21 cellular contexts compared by ENCODE assay signal in the genomic region with DNA sequence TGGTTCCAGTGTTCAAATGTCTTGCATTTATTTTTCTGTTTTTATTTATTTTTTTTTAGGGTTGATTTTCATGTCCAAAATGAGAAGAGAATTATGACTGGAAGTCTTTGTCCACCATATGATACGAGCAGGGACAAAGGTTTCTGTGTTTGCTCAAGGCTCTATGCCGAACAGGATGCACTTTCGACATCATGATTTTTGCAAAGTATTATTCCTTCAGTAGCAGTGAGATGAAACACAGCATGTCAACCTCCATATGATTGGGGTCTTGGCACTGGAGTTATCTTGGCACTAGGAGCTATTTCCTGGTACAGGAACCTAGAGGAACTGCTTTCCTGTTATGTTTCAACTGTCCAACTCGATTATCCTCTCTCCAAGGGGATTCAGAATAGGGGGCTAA.
"Had no signal": no experiment of that assay in that cellular context is flagged by ENCODE, and none has a peak within 500 bp of the region (broad histone marks: within the 10 kb centered on the region; RNA-seq: fewer than 3 reads in every experiment).

No MANE protein-coding gene starts in this region.

- ATAC-seq: effector memory CD8-positive, alpha-beta T cell; heart right ventricle; left lobe of liver; natural killer cell treated with Interleukin-12 subunit alpha and Interleukin-12 subunit beta and Interleukin-15 and Interleukin-18, amount 100 ng/mL, for 72 hours; psoas muscle; sciatic nerve; stimulated activated naive B cell treated with anti-CD40 and anti-IgM and Interleukin-4, amounts not matched to agents 10 μg/mL and 1 μg/mL and 100 μg/mL, for 72 hours; stimulated activated naive CD8-positive, alpha-beta T cell treated with anti-CD3 and anti-CD28 coated beads, Interleukin-15, amount 100 ng/mL, for 72 hours; upper lobe of right lung had no signal

- H3K4me1 ChIP-seq: colonic mucosa, psoas muscle, testis, tibial nerve, vagina had no signal

- H3K79me2 ChIP-seq: parathyroid adenoma had no signal

- H3K36me3 ChIP-seq: colonic mucosa, heart right ventricle, tibial nerve, upper lobe of right lung, vagina had no signal

- H3K9me3 ChIP-seq: colonic mucosa, heart right ventricle, psoas muscle, testis, tibial nerve, upper lobe of right lung, vagina had no signal

- H3K27ac Mint-ChIP-seq: effector memory CD8-positive, alpha-beta T cell; mesothelial cell of epicardium; natural killer cell treated with Interleukin-12 subunit alpha and Interleukin-12 subunit beta and Interleukin-15 and Interleukin-18, amount 100 ng/mL, for 72 hours; stimulated activated naive B cell treated with anti-CD40 and anti-IgM and Interleukin-4, amounts not matched to agents 10 μg/mL and 1 μg/mL and 100 μg/mL, for 72 hours; stimulated activated naive CD8-positive, alpha-beta T cell treated with anti-CD3 and anti-CD28 coated beads, Interleukin-15, amount 100 ng/mL, for 72 hours had no signal

- H2AFZ ChIP-seq: parathyroid adenoma had no signal

- H3K36me3 Mint-ChIP-seq: mesothelial cell of epicardium; natural killer cell treated with Interleukin-12 subunit alpha and Interleukin-12 subunit beta and Interleukin-15 and Interleukin-18, amount 100 ng/mL, for 72 hours; stimulated activated naive B cell treated with anti-CD40 and anti-IgM and Interleukin-4, amounts not matched to agents 10 μg/mL and 1 μg/mL and 100 μg/mL, for 72 hours had no signal

- DNase-seq: cerebellar nuclear complex; colonic mucosa; effector memory CD8-positive, alpha-beta T cell; erythroblast; heart right ventricle; hypothalamus; occipital lobe; psoas muscle; stimulated activated CD4-positive, alpha-beta T cell treated with anti-CD3 and anti-CD28 coated beads, Interleukin-2, amount 100 ng/mL, for 24 hours; stimulated activated CD4-positive, alpha-beta T cell treated with anti-CD3 and anti-CD28 coated beads, Interleukin-4, amount 100 ng/mL, for 4 hours; stimulated activated naive B cell treated with anti-CD40 and anti-IgM and Interleukin-4, amounts not matched to agents 10 μg/mL and 1 μg/mL and 100 μg/mL, for 72 hours; stimulated activated naive CD8-positive, alpha-beta T cell treated with anti-CD3 and anti-CD28 coated beads, Interleukin-15, amount 100 ng/mL, for 72 hours; testis; upper lobe of right lung had no signal

- H3K27me3 Mint-ChIP-seq: effector memory CD8-positive, alpha-beta T cell; natural killer cell treated with Interleukin-12 subunit alpha and Interleukin-12 subunit beta and Interleukin-15 and Interleukin-18, amount 100 ng/mL, for 72 hours; stimulated activated naive B cell treated with anti-CD40 and anti-IgM and Interleukin-4, amounts not matched to agents 10 μg/mL and 1 μg/mL and 100 μg/mL, for 72 hours; stimulated activated naive CD8-positive, alpha-beta T cell treated with anti-CD3 and anti-CD28 coated beads, Interleukin-15, amount 100 ng/mL, for 72 hours had no signal

- H3K9ac ChIP-seq: parathyroid adenoma had no signal

- H3K27me3 ChIP-seq: colonic mucosa, heart right ventricle, testis, tibial nerve, upper lobe of right lung, vagina had no signal

- H3K4me3 Mint-ChIP-seq: effector memory CD8-positive, alpha-beta T cell; mesothelial cell of epicardium; natural killer cell treated with Interleukin-12 subunit alpha and Interleukin-12 subunit beta and Interleukin-15 and Interleukin-18, amount 100 ng/mL, for 72 hours; stimulated activated naive B cell treated with anti-CD40 and anti-IgM and Interleukin-4, amounts not matched to agents 10 μg/mL and 1 μg/mL and 100 μg/mL, for 72 hours; stimulated activated naive CD8-positive, alpha-beta T cell treated with anti-CD3 and anti-CD28 coated beads, Interleukin-15, amount 100 ng/mL, for 72 hours had no signal

- H3K4me3 ChIP-seq: colonic mucosa, heart right ventricle, psoas muscle, testis, tibial nerve, upper lobe of right lung, vagina had no signal

- H3K27ac ChIP-seq: colonic mucosa, heart right ventricle, parathyroid adenoma, psoas muscle, testis, tibial nerve, upper lobe of right lung, vagina had no signal

- H3K4me1 Mint-ChIP-seq: stimulated activated naive B cell treated with anti-CD40 and anti-IgM and Interleukin-4, amounts not matched to agents 10 μg/mL and 1 μg/mL and 100 μg/mL, for 72 hours; stimulated activated naive CD8-positive, alpha-beta T cell treated with anti-CD3 and anti-CD28 coated beads, Interleukin-15, amount 100 ng/mL, for 72 hours had no signal
